ENCODE assay signal across 27 cellular contexts in the genomic region with DNA sequence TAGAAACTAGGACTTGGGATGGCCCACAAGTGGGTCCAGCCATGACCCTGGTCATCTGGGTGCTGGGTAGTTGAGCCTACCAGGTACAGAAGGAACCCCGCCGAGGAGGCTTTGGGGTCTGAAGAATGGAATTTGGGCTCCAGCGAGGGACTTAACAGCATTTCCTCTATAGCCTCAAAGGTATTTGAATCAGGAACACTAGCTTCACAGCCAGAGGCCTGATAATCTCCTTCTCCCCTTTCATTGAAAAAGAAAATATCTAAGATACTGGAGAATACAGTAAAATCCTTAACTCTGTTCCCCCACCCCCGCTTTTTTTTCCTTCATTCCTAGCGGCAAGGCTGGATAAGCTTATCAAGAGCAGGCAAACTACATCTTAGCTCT. TPM values are rescaled to one million over a fixed set of nuclear protein-coding genes. Genes with fewer than 3 reads are reported as not detected.
A peak's percentile ranks its signal among the peaks of the same experiment; 100 is the strongest.
DNase-seq lines count a peak whose midpoint lies in the region; ATAC-seq and TF ChIP-seq lines count a peak whose summit lies in the region.
"Had no signal": no experiment of that assay in that cellular context is flagged by ENCODE, and none has a peak within 500 bp of the region (broad histone marks: within the 10 kb centered on the region; RNA-seq: fewer than 3 reads in every experiment).

No MANE protein-coding gene starts in this region.

- H3K9ac ChIP-seq in neural progenitor cell (no peak overlapping the region), colonic mucosa (ENCODE audit: low read depth in 2 of 2, low read length in 2 of 2) (no peak overlapping the region)

- H3K79me2 ChIP-seq in neural progenitor cell (ENCODE audit: low read depth), result no peaks in the 10 kb centered on the region

- intact Hi-C loops in heart left ventricle (cut with DNase I) (loop anchor here in 2 of 10 donors (2.0 to 10.0 kb wide), 2 partner anchors 21 to 119 kb away; no protein-coding TSS in a partner anchor), Right ventricle myocardium superior (cut with DNase I) (no loop called here), esophagus muscularis mucosa (cut with DNase I) (no loop called here), colonic mucosa (cut with DNase I) (no loop called here)

- H3K4me1 Mint-ChIP-seq in neural progenitor cell, result peaks cover 15% of the 10 kb centered on the region

- ATAC-seq in heart left ventricle (no peak), Right ventricle myocardium superior (ENCODE audit: poor library complexity) (no peak)
- ATAC-seq: activated T-cell treated with anti-CD3 and anti-CD28 coated beads, Interleukin-2, amount 50 U/mL, for 4 hours; esophagus mucosa; natural killer cell treated with Interleukin-12 subunit alpha and Interleukin-12 subunit beta and Interleukin-15 and Interleukin-18, amount 100 ng/mL, for 72 hours; Panc1; stimulated activated memory B cell treated with anti-CD40 and anti-IgM and Interleukin-4, amounts not matched to agents 10 μg/mL and 1 μg/mL and 100 μg/mL, for 72 hours had no signal

- WGBS in heart left ventricle, 4 donors, result 65 to 77% (median 70%) methylated on average over 5 of the region's 5 CpGs
- 79% methylated on average over 5 of the region's 5 CpGs for WGBS in esophagus muscularis mucosa
- whole genome bisulfite sequencing in thymus, result 89% methylated on average over 5 of the region's 5 CpGs

- no peak for TF ChIP-seq POLR2A in heart left ventricle (IDR thresholded peaks at IDR 0.05)
- no peak for TF ChIP-seq POLR2A in esophagus muscularis mucosa (IDR thresholded peaks at IDR 0.05; ENCODE audit: low read depth)

- H3F3A ChIP-seq in neural progenitor cell (ENCODE audit: low read depth), result peaks cover 32% of the 10 kb centered on the region

- no peaks in the 10 kb centered on the region for H3K36me3 ChIP-seq in heart left ventricle
- no peaks in the 10 kb centered on the region for H3K36me3 ChIP-seq in esophagus muscularis mucosa
- H3K36me3 ChIP-seq in neural progenitor cell, result no peaks in the 10 kb centered on the region
- H3K36me3 ChIP-seq in thymus (ENCODE audit: control insufficient read depth, insufficient read depth), result no peaks in the 10 kb centered on the region
- no peaks in the 10 kb centered on the region for H3K36me3 ChIP-seq in colonic mucosa
- H3K36me3 ChIP-seq: gastrocnemius medialis had no signal

- H3K27ac ChIP-seq in heart left ventricle (peak overlapping the region in 9 of 12 donors; percentile 17 to 75 (median 41)), esophagus muscularis mucosa (replicated peaks in 1 of 4) (peak overlapping the region; percentile 15 to 68 (median 58)), neural progenitor cell (no peak overlapping the region), thymus (ENCODE audit: low read depth) (peak overlapping the region; percentile 25), colonic mucosa (no peak overlapping the region)

- DNase-seq in heart left ventricle (no peak), Right ventricle myocardium superior (no peak), esophagus muscularis mucosa (ENCODE audit: extremely low spot score) (no peak), neural progenitor cell (ENCODE audit: low spot score) (peak; percentile 78), colonic mucosa (no peak), GM19238 (ENCODE audit: insufficient read length, low spot score) (no peak), amygdala (lab: John Stamatoyannopoulos, UW) (no peak)
- DNase-seq: 8988T; activated B cell treated with CpG ODN at 0.5 μM for 24 hours; activated CD4-positive, alpha-beta T cell treated with anti-CD3 and anti-CD28 coated beads, Interleukin-2, amount 50 U/mL, for 1 hour; activated naive CD4-positive, alpha-beta T cell treated with Interleukin-2 at 50 U/mL for 16 hours; activated T-cell treated with anti-CD3 and anti-CD28 coated beads, Interleukin-2, amount 50 U/mL, for 4 hours; CD4-positive, alpha-beta T cell; cortex of kidney; gastrocnemius medialis; mucosa of descending colon; NCI-H1092 treated with DMSO at 0.1 percent for 48 hours; NCI-H187; NCI-H526; stimulated activated CD4-positive, alpha-beta T cell treated with anti-CD3 and anti-CD28 coated beads, Interleukin-4, amount 100 ng/mL, for 24 hours; SW 1271; T1000 had no signal

- no peak overlapping the region for H3K27ac Mint-ChIP-seq in neural progenitor cell
- H3K27ac Mint-ChIP-seq: activated B cell treated with CpG ODN at 0.5 μM for 24 hours; CD4-positive, alpha-beta T cell; natural killer cell treated with Interleukin-12 subunit alpha and Interleukin-12 subunit beta and Interleukin-15 and Interleukin-18, amount 100 ng/mL, for 72 hours had no signal

- no peak overlapping the region for H3K4me3 Mint-ChIP-seq in neural progenitor cell
- H3K4me3 Mint-ChIP-seq: activated T-cell treated with anti-CD3 and anti-CD28 coated beads, Interleukin-2, amount 50 U/mL, for 4 hours; CD4-positive, alpha-beta T cell; natural killer cell treated with Interleukin-12 subunit alpha and Interleukin-12 subunit beta and Interleukin-15 and Interleukin-18, amount 100 ng/mL, for 72 hours; stimulated activated memory B cell treated with anti-CD40 and anti-IgM and Interleukin-4, amounts not matched to agents 10 μg/mL and 1 μg/mL and 100 μg/mL, for 72 hours had no signal

- TF ChIP-seq EP300 in esophagus muscularis mucosa (IDR thresholded peaks at IDR 0.05), result no peak

- peaks cover 22% of the 10 kb centered on the region for H4K20me1 ChIP-seq in neural progenitor cell (ENCODE audit: low read depth)

- H3K9me3 Mint-ChIP-seq in neural progenitor cell, result peaks cover 3% of the 10 kb centered on the region
- H3K9me3 Mint-ChIP-seq: activated B cell treated with CpG ODN at 0.5 μM for 24 hours; activated T-cell treated with anti-CD3 and anti-CD28 coated beads, Interleukin-2, amount 50 U/mL, for 4 hours; CD4-positive, alpha-beta T cell; natural killer cell treated with Interleukin-12 subunit alpha and Interleukin-12 subunit beta and Interleukin-15 and Interleukin-18, amount 100 ng/mL, for 72 hours; stimulated activated memory B cell treated with anti-CD40 and anti-IgM and Interleukin-4, amounts not matched to agents 10 μg/mL and 1 μg/mL and 100 μg/mL, for 72 hours had no signal

- no peaks in the 10 kb centered on the region for H3K9me3 ChIP-seq in heart left ventricle
- no peaks in the 10 kb centered on the region for H3K9me3 ChIP-seq in esophagus muscularis mucosa
- H3K9me3 ChIP-seq in neural progenitor cell (ENCODE audit: low read depth), result no peaks in the 10 kb centered on the region
- no peaks in the 10 kb centered on the region for H3K9me3 ChIP-seq in thymus (ENCODE audit: control insufficient read depth)
- H3K9me3 ChIP-seq in colonic mucosa, result no peaks in the 10 kb centered on the region
- H3K9me3 ChIP-seq: gastrocnemius medialis, mucosa of descending colon had no signal

- H3K4me1 ChIP-seq in heart left ventricle (peaks cover 0 to 32% (median 0%) of the 10 kb centered on the region in 12 donors), esophagus muscularis mucosa (peaks cover 6 to 56% (median 38%) of the 10 kb centered on the region in 4 donors), neural progenitor cell (peaks cover 25% of the 10 kb centered on the region), thymus (ENCODE audit: control insufficient read depth, insufficient read depth, low read length) (no peaks in the 10 kb centered on the region), colonic mucosa (no peaks in the 10 kb centered on the region)

- peaks cover 5% of the 10 kb centered on the region for H3K27me3 Mint-ChIP-seq in neural progenitor cell (ENCODE audit: insufficient read depth, low read depth)
- H3K27me3 Mint-ChIP-seq: activated B cell treated with CpG ODN at 0.5 μM for 24 hours; CD4-positive, alpha-beta T cell; natural killer cell treated with Interleukin-12 subunit alpha and Interleukin-12 subunit beta and Interleukin-15 and Interleukin-18, amount 100 ng/mL, for 72 hours; stimulated activated memory B cell treated with anti-CD40 and anti-IgM and Interleukin-4, amounts not matched to agents 10 μg/mL and 1 μg/mL and 100 μg/mL, for 72 hours had no signal

- TF ChIP-seq CTCF in heart left ventricle (IDR thresholded peaks at IDR 0.05) (no peak), esophagus muscularis mucosa (IDR thresholded peaks at IDR 0.05) (no peak), neural progenitor cell (IDR thresholded peaks at IDR 0.05) (no peak), colonic mucosa (IDR thresholded peaks at IDR 0.05) (no peak)

- peaks cover 2% of the 10 kb centered on the region for H3K36me3 Mint-ChIP-seq in neural progenitor cell
- H3K36me3 Mint-ChIP-seq: natural killer cell treated with Interleukin-12 subunit alpha and Interleukin-12 subunit beta and Interleukin-15 and Interleukin-18, amount 100 ng/mL, for 72 hours had no signal

- no peak overlapping the region for H2AFZ ChIP-seq in neural progenitor cell (replicated peaks)

- H3K4me2 ChIP-seq in neural progenitor cell, result peak overlapping the region; percentile 50

- H3K27me3 ChIP-seq in heart left ventricle, result no peaks in the 10 kb centered on the region
- no peaks in the 10 kb centered on the region for H3K27me3 ChIP-seq in esophagus muscularis mucosa
- H3K27me3 ChIP-seq in neural progenitor cell, result no peaks in the 10 kb centered on the region
- H3K27me3 ChIP-seq in thymus (ENCODE audit: control insufficient read depth, insufficient read depth), result no peaks in the 10 kb centered on the region
- H3K27me3 ChIP-seq in colonic mucosa, result no peaks in the 10 kb centered on the region
- H3K27me3 ChIP-seq: gastrocnemius medialis had no signal

- H3K4me3 ChIP-seq in heart left ventricle (no peak overlapping the region), esophagus muscularis mucosa (no peak overlapping the region), neural progenitor cell (no peak overlapping the region), thymus (ENCODE audit: low read length) (no peak overlapping the region), colonic mucosa (no peak overlapping the region)
- H3K4me3 ChIP-seq: gastrocnemius medialis, mucosa of descending colon had no signal

RNA-seq across cellular contexts. Expression of a gene that starts 37.2 kb away (rescaled TPM):
- total RNA-seq in heart left ventricle (1 to 10 TPM; 1.1 to 5.0 (median 2.4) TPM), Right ventricle myocardium superior (1.7 TPM), esophagus muscularis mucosa (10 to 100 TPM; 25.2 to 57.1 (median 33.5) TPM), neural progenitor cell (ENCODE audit: low replicate concordance) (5.9 and 8.2 TPM in 2 replicates), colonic mucosa (10 to 100 TPM; 15.0 to 18.3 TPM)
- polyA plus RNA-seq in heart left ventricle (10 to 100 TPM in 1 of 2 donors, under 1 TPM in 1; 0.46 to 12.3 TPM), thymus (2.2 TPM)

Comparison
In these comparisons a context has a peak if more than half of its experiments do, and no peak if none do; other contexts are left out.
1. H3K27ac ChIP-seq: peak in heart left ventricle (9 of 12), esophagus muscularis mucosa (4 of 4) and thymus (single experiment); none in neural progenitor cell (single experiment) and colonic mucosa (single experiment).